ENCODE assay signal across 9 cellular contexts in genomic region chr15:35444557-35445204, GRCh38.
DNase-seq lines count a peak whose midpoint lies in the region; ATAC-seq and TF ChIP-seq lines count a peak whose summit lies in the region.
"Had no signal": no experiment of that assay in that cellular context is flagged by ENCODE, and none has a peak within 500 bp of the region (broad histone marks: within the 10 kb centered on the region; RNA-seq: fewer than 3 reads in every experiment).

No MANE protein-coding gene starts in this region.

- no peaks in the 10 kb centered on the region for H4K20me1 ChIP-seq in smooth muscle cell (ENCODE audit: low read depth)

- 17% methylated on average over 1 of the region's 1 CpG for WGBS in smooth muscle cell (ENCODE audit: low lambda C conversion rate)

- no peak overlapping the region for H3K4me3 ChIP-seq in smooth muscle cell

- no peaks in the 10 kb centered on the region for H3K79me2 ChIP-seq in smooth muscle cell (ENCODE audit: low read depth)

- H3K4me1 ChIP-seq in smooth muscle cell (ENCODE audit: low read depth), result no peaks in the 10 kb centered on the region

- H2AFZ ChIP-seq in smooth muscle cell (ENCODE audit: low read depth), result peak overlapping the region; percentile 55

- no peaks in the 10 kb centered on the region for H3K36me3 ChIP-seq in smooth muscle cell (ENCODE audit: low read depth)

- TF ChIP-seq CTCF in smooth muscle cell (IDR thresholded peaks at IDR 0.05; ENCODE audit: borderline replicate concordance, insufficient read depth, poor library complexity, severe bottlenecking), result peak; percentile 91

- H3K9me3 ChIP-seq in smooth muscle cell (replicated peaks; ENCODE audit: low read depth), result no peaks in the 10 kb centered on the region

- DNase-seq in NCI-H1436 (lab: John Stamatoyannopoulos, UW), result peak; percentile 19
- DNase-seq in NCI-H1436 treated with DMSO at 0.1 percent for 48 hours (lab: John Stamatoyannopoulos, UW), result no peak
- peak; percentile 42 for DNase-seq in HT1080 (ENCODE audit: low read depth)
- DNase-seq in SKM-1 treated with dmso at 0.1 percent for 144 hours (lab: John Stamatoyannopoulos, UW; ENCODE audit: unreplicated experiment), result peak; percentile 31
- peak; percentile 41 for DNase-seq in globus pallidus (ENCODE audit: low spot score)
- DNase-seq in smooth muscle cell (lab: John Stamatoyannopoulos, UW; ENCODE audit: unreplicated experiment), result no peak
- no peak for DNase-seq in islet precursor cell

- no peak overlapping the region for H3K4me2 ChIP-seq in smooth muscle cell

- no peaks in the 10 kb centered on the region for H3K27me3 ChIP-seq in smooth muscle cell (ENCODE audit: low read depth)

- no peak overlapping the region for H3K9ac ChIP-seq in smooth muscle cell (ENCODE audit: low read depth)

- H3F3A ChIP-seq in smooth muscle cell (ENCODE audit: low read depth), result no peaks in the 10 kb centered on the region

- H3K27ac ChIP-seq in smooth muscle cell (ENCODE audit: low read depth), result no peak overlapping the region

- ATAC-seq in GM18498 (IDR thresholded peaks at IDR 0.05; ENCODE audit: unreplicated experiment), result no peak
- ATAC-seq: activated T-cell treated with anti-CD3 and anti-CD28 coated beads, Interleukin-2, amount 50 U/mL, for 72 hours had no signal

Comparison
In these comparisons a context has a peak if more than half of its experiments do, and no peak if none do; other contexts are left out.
1. DNase-seq: peak in NCI-H1436 (single experiment), HT1080 (single experiment), SKM-1 treated with dmso at 0.1 percent for 144 hours (single experiment) and globus pallidus (single experiment); none in NCI-H1436 treated with DMSO at 0.1 percent for 48 hours (single experiment), smooth muscle cell (single experiment) and islet precursor cell (single experiment).